ENCODE assay signal across 1 cellular context in the genomic region with DNA sequence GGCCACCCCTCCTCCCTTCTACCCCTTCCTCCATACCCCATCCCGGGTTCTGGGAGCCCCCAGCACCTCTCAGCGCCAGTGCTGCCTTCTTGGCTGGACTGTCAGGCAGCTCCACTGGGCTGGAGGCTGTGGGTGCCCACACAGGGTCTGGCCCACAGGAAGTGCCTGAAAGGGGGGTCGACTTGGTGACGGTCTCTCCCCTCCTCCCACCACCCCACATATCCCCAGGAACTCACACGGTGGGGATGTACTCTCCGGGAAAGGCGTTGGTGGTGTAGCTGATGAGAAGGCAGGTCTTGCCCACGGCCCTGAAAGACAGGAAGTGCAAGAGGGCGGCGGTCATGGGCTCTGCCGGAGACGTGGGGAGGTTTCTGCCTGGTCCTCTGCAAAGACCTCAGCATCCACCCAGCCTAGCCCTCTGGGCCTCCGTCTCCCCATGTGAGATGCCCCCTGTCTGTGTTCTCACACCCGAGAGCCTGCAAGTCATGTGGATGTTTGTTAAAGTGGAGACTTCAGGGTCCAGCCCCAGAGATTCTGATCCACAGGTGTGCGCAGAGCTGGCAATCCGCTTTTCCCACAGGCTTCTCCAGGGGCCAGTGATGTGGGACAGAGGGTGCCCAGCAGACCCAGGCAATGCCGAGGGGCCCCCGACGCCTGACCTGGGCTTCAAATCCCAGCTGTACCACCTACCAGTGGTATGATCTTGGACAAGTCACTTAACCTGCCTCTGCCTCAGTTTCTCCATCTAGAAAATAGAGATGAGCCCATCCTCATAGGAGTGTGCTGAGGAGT.
TF ChIP-seq lines count a peak whose summit lies in the region.

No MANE protein-coding gene starts in this region.

TF ChIP-seq in H1, 55 proteins besides CTCF, POLR2A, EP300 and RAD21:
- TF ChIP-seq SUZ12 (IDR thresholded peaks at IDR 0.05; ENCODE audit: low read length) = no peak
- no peak for TF ChIP-seq JUND (IDR thresholded peaks at IDR 0.05; ENCODE audit: low read length)
- TF ChIP-seq, protein P1, sequence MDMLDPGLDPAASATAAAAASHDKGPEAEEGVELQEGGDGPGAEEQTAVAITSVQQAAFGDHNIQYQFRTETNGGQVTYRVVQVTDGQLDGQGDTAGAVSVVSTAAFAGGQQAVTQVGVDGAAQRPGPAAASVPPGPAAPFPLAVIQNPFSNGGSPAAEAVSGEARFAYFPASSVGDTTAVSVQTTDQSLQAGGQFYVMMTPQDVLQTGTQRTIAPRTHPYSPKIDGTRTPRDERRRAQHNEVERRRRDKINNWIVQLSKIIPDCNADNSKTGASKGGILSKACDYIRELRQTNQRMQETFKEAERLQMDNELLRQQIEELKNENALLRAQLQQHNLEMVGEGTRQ (IDR thresholded peaks at IDR 0.05; ENCODE audit: low read length) = no peak
- TF ChIP-seq GABPA (IDR thresholded peaks at IDR 0.05; ENCODE audit: borderline replicate concordance, insufficient read depth, low read length) = no peak
- TF ChIP-seq, protein P2, sequence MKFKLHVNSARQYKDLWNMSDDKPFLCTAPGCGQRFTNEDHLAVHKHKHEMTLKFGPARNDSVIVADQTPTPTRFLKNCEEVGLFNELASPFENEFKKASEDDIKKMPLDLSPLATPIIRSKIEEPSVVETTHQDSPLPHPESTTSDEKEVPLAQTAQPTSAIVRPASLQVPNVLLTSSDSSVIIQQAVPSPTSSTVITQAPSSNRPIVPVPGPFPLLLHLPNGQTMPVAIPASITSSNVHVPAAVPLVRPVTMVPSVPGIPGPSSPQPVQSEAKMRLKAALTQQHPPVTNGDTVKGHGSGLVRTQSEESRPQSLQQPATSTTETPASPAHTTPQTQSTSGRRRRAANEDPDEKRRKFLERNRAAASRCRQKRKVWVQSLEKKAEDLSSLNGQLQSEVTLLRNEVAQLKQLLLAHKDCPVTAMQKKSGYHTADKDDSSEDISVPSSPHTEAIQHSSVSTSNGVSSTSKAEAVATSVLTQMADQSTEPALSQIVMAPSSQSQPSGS (IDR thresholded peaks at IDR 0.05; ENCODE audit: low read length) = no peak
- no peak for TF ChIP-seq KDM5A (IDR thresholded peaks at IDR 0.05; ENCODE audit: low read length)
- TF ChIP-seq ZNF274 (IDR thresholded peaks at IDR 0.05; ENCODE audit: borderline replicate concordance, extremely low read depth, low read length) = no peak
- TF ChIP-seq, protein P3, sequence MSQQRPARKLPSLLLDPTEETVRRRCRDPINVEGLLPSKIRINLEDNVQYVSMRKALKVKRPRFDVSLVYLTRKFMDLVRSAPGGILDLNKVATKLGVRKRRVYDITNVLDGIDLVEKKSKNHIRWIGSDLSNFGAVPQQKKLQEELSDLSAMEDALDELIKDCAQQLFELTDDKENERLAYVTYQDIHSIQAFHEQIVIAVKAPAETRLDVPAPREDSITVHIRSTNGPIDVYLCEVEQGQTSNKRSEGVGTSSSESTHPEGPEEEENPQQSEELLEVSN (IDR thresholded peaks at IDR 0.05) = no peak
- TF ChIP-seq, protein P4, sequence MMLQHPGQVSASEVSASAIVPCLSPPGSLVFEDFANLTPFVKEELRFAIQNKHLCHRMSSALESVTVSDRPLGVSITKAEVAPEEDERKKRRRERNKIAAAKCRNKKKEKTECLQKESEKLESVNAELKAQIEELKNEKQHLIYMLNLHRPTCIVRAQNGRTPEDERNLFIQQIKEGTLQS (IDR thresholded peaks at IDR 0.05; ENCODE audit: insufficient read depth, low read depth, low read length) = no peak
- no peak for TF ChIP-seq EZH2 (IDR thresholded peaks at IDR 0.05; ENCODE audit: low read depth, low read length, severe bottlenecking)
- TF ChIP-seq SP1 (IDR thresholded peaks at IDR 0.05; ENCODE audit: low read depth, low read length) = no peak
- no peak for TF ChIP-seq TCF12 (IDR thresholded peaks at IDR 0.05; ENCODE audit: low read depth, low read length)
- no peak for TF ChIP-seq SP2 (IDR thresholded peaks at IDR 0.05; ENCODE audit: low read length)
- no peak for TF ChIP-seq BRCA1 (IDR thresholded peaks at IDR 0.05; ENCODE audit: low read depth, low read length)
- no peak for TF ChIP-seq TBP (IDR thresholded peaks at IDR 0.05; ENCODE audit: low read depth, low read length)
- no peak for TF ChIP-seq CEBPB (IDR thresholded peaks at IDR 0.05; ENCODE audit: low read depth, low read length)
- no peak for TF ChIP-seq TAF1 (IDR thresholded peaks at IDR 0.05; ENCODE audit: low read depth, low read length)
TF ChIP-seq in H1: peak in this region for 0.
